ENCODE assay signal across 8 cellular contexts in the genomic region with DNA sequence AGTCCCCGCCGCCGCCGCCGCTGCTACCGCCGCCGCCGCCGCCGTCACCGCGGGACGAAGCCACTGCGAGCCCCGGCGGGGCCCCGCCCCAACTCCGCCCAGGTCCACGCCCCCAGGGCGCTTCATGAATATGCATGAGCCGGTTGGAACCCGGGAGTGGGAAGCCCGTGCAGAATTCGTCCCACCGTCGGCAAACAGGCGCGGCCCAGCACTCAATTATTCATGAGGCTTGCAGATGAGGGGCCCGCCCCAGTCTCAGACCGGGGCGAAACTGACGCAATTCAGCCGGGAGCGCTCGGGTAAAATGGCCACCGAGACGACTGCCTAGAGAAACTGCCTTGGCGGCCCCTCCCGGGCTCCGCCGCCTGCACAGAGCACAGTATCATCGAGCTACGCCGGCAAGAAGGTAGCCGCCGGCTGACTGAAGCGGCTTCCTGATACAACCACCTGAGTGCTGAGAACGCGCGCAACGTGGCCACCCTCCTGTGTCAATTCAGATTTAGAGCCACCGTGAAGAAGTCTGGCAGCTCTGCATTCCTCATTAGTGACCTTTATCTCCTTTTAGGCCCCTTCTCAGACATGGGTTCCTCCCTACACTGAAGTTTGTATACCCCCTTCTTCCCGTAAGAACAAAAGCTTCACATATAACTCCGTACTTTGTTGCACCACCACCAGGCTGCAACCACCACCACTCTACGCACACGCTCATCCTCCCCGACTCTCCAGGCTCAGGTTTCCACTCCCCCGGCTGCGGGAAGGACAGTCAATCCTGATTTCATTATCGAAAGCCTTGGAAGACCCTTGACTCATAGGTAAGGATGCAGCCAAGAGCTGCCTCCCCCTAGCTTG. TPM values are rescaled to one million over a fixed set of nuclear protein-coding genes. Genes with fewer than 3 reads are reported as not detected.
DNase-seq lines count a peak whose midpoint lies in the region; ATAC-seq and TF ChIP-seq lines count a peak whose summit lies in the region.

A gene with protein sequence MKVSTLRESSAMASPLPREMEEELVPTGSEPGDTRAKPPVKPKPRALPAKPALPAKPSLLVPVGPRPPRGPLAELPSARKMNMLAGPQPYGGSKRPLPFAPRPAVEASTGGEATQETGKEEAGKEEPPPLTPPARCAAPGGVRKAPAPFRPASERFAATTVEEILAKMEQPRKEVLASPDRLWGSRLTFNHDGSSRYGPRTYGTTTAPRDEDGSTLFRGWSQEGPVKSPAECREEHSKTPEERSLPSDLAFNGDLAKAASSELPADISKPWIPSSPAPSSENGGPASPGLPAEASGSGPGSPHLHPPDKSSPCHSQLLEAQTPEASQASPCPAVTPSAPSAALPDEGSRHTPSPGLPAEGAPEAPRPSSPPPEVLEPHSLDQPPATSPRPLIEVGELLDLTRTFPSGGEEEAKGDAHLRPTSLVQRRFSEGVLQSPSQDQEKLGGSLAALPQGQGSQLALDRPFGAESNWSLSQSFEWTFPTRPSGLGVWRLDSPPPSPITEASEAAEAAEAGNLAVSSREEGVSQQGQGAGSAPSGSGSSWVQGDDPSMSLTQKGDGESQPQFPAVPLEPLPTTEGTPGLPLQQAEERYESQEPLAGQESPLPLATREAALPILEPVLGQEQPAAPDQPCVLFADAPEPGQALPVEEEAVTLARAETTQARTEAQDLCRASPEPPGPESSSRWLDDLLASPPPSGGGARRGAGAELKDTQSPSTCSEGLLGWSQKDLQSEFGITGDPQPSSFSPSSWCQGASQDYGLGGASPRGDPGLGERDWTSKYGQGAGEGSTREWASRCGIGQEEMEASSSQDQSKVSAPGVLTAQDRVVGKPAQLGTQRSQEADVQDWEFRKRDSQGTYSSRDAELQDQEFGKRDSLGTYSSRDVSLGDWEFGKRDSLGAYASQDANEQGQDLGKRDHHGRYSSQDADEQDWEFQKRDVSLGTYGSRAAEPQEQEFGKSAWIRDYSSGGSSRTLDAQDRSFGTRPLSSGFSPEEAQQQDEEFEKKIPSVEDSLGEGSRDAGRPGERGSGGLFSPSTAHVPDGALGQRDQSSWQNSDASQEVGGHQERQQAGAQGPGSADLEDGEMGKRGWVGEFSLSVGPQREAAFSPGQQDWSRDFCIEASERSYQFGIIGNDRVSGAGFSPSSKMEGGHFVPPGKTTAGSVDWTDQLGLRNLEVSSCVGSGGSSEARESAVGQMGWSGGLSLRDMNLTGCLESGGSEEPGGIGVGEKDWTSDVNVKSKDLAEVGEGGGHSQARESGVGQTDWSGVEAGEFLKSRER (N-terminal part only) (minus strand): TSS at position 67 of the 849 bp plus-strand sequence. CDS start 3,067 bp downstream, outside the sequence.

- peak; percentile 92 for ATAC-seq in GM21717 (IDR thresholded peaks at IDR 0.05; ENCODE audit: unreplicated experiment)

- in situ Hi-C loops in KBM-7 (cut with MboI; ENCODE audit: low pct_unique_long_range_greater_than_20kb, low sequenced_read_pairs), result loop anchor here (25.0 kb wide), 1 partner anchor 1187 kb away; the partner anchor contains the start of gene OR5B21

- no peaks in the 10 kb centered on the region for H3K9me3 ChIP-seq in Peyer's patch
- H3K9me3 ChIP-seq in esophagus (ENCODE audit: control insufficient read depth in 2 of 2, insufficient read depth in 1 of 2, low read depth in 1 of 2, low read length in 1 of 2), result no peaks in the 10 kb centered on the region
- H3K9me3 ChIP-seq in mucosa of stomach (ENCODE audit: control insufficient read depth, low read length), result no peaks in the 10 kb centered on the region

- peaks cover 0 to 45% (median 0%) of the 10 kb centered on the region in 3 donors for H3K36me3 ChIP-seq in Peyer's patch
- peaks cover 15 to 21% of the 10 kb centered on the region in 2 donors for H3K36me3 ChIP-seq in esophagus (ENCODE audit: control insufficient read depth in 2 of 2, insufficient read depth in 2 of 2, low read length in 1 of 2)
- peaks cover 6% of the 10 kb centered on the region for H3K36me3 ChIP-seq in mucosa of stomach (ENCODE audit: control insufficient read depth, insufficient read depth, low read length)

- H3K4me1 ChIP-seq in Peyer's patch, result peaks cover 0 to 52% (median 8%) of the 10 kb centered on the region in 4 donors
- H3K4me1 ChIP-seq in esophagus (ENCODE audit: control insufficient read depth in 2 of 2, insufficient read depth in 2 of 2, low read length in 1 of 2), result peaks cover 6 to 23% of the 10 kb centered on the region in 2 donors
- peaks cover 51% of the 10 kb centered on the region for H3K4me1 ChIP-seq in mucosa of stomach (ENCODE audit: control insufficient read depth, insufficient read depth, low read length)

- H3K9ac ChIP-seq in mucosa of stomach (ENCODE audit: low read length), result peak within 1 kb of the TSS; percentile 93

- DNase-seq in DMS53 treated with DMSO at 0.1 percent for 48 hours (lab: John Stamatoyannopoulos, UW; ENCODE audit: unreplicated experiment), result peak; percentile 63
- peak; percentile 94 for DNase-seq in KBM-7
- DNase-seq in Peyer's patch, result peak; percentile 93 to 98 (median 98)
- peak; percentile 93 to 95 for DNase-seq in activated T-cell treated with anti-CD3 and anti-CD28 coated beads, Interleukin-2, amount 50 U/mL, for 48 hours
- DNase-seq in stimulated activated CD8-positive, alpha-beta memory T cell treated with anti-CD3 and anti-CD28 coated beads, Interleukin-4, amount 100 ng/mL, for 48 hours, result peak; percentile 95

- TF ChIP-seq CTCF in Peyer's patch (IDR thresholded peaks at IDR 0.05), result peak in 2 of 6 experiments; percentile 10 to 17

- H3K27me3 ChIP-seq in Peyer's patch (no peaks in the 10 kb centered on the region), esophagus (ENCODE audit: control insufficient read depth in 1 of 2, insufficient read depth in 2 of 2, low read length in 2 of 2) (no peaks in the 10 kb centered on the region), mucosa of stomach (ENCODE audit: control insufficient read depth, insufficient read depth, low read length) (no peaks in the 10 kb centered on the region)

- peak; percentile 83 to 90 for TF ChIP-seq POLR2A in Peyer's patch (IDR thresholded peaks at IDR 0.05)

- H3K4me3 ChIP-seq in Peyer's patch (peak within 1 kb of the TSS; percentile 67 to 95 (median 84)), esophagus (ENCODE audit: low read depth in 1 of 2, low read length in 2 of 2) (peak within 1 kb of the TSS; percentile 76 to 82), mucosa of stomach (ENCODE audit: low read length) (peak within 1 kb of the TSS; percentile 93)

- WGBS in esophagus, 2 donors, result 1% methylated on average over 61 of the region's 61 CpGs

- peak within 1 kb of the TSS; percentile 74 to 97 (median 91) for H3K27ac ChIP-seq in Peyer's patch
- peak within 1 kb of the TSS; percentile 99 for H3K27ac ChIP-seq in esophagus (ENCODE audit: low read depth in 2 of 2, low read length in 1 of 2)

RNA-seq across cellular contexts. Expression of the gene that starts here (rescaled TPM):
- total RNA-seq in Peyer's patch, result 100 to 1,000 TPM in 3 of 4 donors, 10 to 100 TPM in 1; 91.8 to 156 (median 139) TPM
- 100 to 1,000 TPM; 114 to 249 TPM for polyA plus RNA-seq in esophagus

Comparison
In these comparisons a context has a peak if more than half of its experiments do, and no peak if none do; other contexts are left out.
1. Peak in every context shown above with its lines: DNase-seq, ATAC-seq, H3K4me3 ChIP-seq and H3K27ac ChIP-seq.